ENCODE assay signal across 17 cellular contexts in the genomic region with DNA sequence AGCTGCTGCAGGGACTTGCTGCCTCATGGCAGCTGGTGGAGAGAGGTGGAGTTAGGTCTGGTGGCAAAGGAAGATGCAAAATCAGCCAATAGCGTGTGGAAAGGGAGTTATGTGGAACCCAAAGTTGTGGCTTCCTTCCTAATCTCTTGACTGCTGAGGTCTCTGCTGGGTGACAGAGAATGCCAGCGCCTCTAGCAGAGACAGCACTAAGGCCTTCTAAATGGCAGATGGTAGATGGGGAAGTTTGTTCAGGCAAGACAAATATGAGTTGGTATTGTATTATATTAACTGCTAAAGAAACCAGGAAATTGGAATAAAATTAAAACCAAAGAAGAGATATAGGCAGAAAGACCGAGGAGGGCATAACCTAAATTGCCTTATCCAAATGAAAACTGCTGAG.
DNase-seq lines count a peak whose midpoint lies in the region; ATAC-seq, FAIRE-seq and TF ChIP-seq lines count a peak whose summit lies in the region.
"Had no signal": no experiment of that assay in that cellular context is flagged by ENCODE, and none has a peak within 500 bp of the region (broad histone marks: within the 10 kb centered on the region; RNA-seq: fewer than 3 reads in every experiment).

No MANE protein-coding gene starts in this region.

- no peak overlapping the region for H3K23ac ChIP-seq in trophoblast cell (ENCODE audit: low read length)

- WGBS in trophoblast cell (ENCODE audit: extremely low coverage, insufficient coverage, insufficient read length): no CpG with 5 or more reads among the region's 3 CpGs

- H3F3A ChIP-seq in GM23338 (replicated peaks; ENCODE audit: low read depth): no peaks in the 10 kb centered on the region

- H2AFZ ChIP-seq in GM23338 (peak overlapping the region; percentile 29; the same call in 1 of the 2 replicates), trophoblast cell (ENCODE audit: insufficient read depth, low read length, poor library complexity) (no peak overlapping the region)

- H3K27me3 ChIP-seq in GM23338 (ENCODE audit: insufficient read depth): no peaks in the 10 kb centered on the region
- H3K27me3 ChIP-seq in trophoblast cell (ENCODE audit: insufficient read depth, low read length): no peaks in the 10 kb centered on the region
- H3K27me3 ChIP-seq: BE2C had no signal

- H3K4me3 Mint-ChIP-seq in GM23338 (no peak overlapping the region), glutamatergic neuron (ENCODE audit: unreplicated experiment) (no peak overlapping the region)
- H3K4me3 Mint-ChIP-seq: CD4-positive, alpha-beta memory T cell; HFFc6 had no signal

- no peak overlapping the region for H2BK5ac ChIP-seq in trophoblast cell (ENCODE audit: low read depth, low read length, poor library complexity)

- H3K4me1 Mint-ChIP-seq in GM23338: peaks cover 9% of the 10 kb centered on the region; the same call in 1 of the 3 replicates
- H3K4me1 Mint-ChIP-seq in glutamatergic neuron (ENCODE audit: low read depth, unreplicated experiment): peaks cover 15% of the 10 kb centered on the region
- H3K4me1 Mint-ChIP-seq: CD4-positive, alpha-beta memory T cell had no signal

- no peak overlapping the region for H3K9ac ChIP-seq in trophoblast cell (ENCODE audit: low read length)

- no peak overlapping the region for H3K4ac ChIP-seq in trophoblast cell (ENCODE audit: low read depth, low read length)

- no peak overlapping the region for H4K91ac ChIP-seq in trophoblast cell (ENCODE audit: low read depth, low read length)

- no peaks in the 10 kb centered on the region for H3K9me3 ChIP-seq in trophoblast cell (ENCODE audit: insufficient read depth, low read depth, low read length)
- H3K9me3 ChIP-seq: BE2C had no signal

- H3K79me2 ChIP-seq in GM23338 (replicated peaks; ENCODE audit: insufficient read depth) (no peaks in the 10 kb centered on the region), trophoblast cell (ENCODE audit: control insufficient read depth, insufficient read depth, low read length, poor library complexity) (no peaks in the 10 kb centered on the region)

- H3K36me3 Mint-ChIP-seq in GM23338 (ENCODE audit: low read depth) (peaks cover 8% of the 10 kb centered on the region; the same call in 2 of the 3 replicates), glutamatergic neuron (ENCODE audit: unreplicated experiment) (no peaks in the 10 kb centered on the region)
- H3K36me3 Mint-ChIP-seq: CD4-positive, alpha-beta memory T cell had no signal

- H3K4me1 ChIP-seq in GM23338 (ENCODE audit: insufficient read depth) (no peaks in the 10 kb centered on the region; the same call in 1 of the 2 replicates), trophoblast cell (ENCODE audit: control insufficient read depth in 1 of 2, insufficient read depth in 2 of 2, low read length in 2 of 2) (no peaks in the 10 kb centered on the region)
- H3K4me1 ChIP-seq: BE2C had no signal

- H3K27ac Mint-ChIP-seq in GM23338: peak overlapping the region; percentile 54
- H3K27ac Mint-ChIP-seq in glutamatergic neuron (ENCODE audit: unreplicated experiment): peak overlapping the region; percentile 22
- H3K27ac Mint-ChIP-seq: CD4-positive, alpha-beta memory T cell; HFFc6 had no signal

- no peak for TF ChIP-seq CTCF in GM23338 (conservative IDR thresholded peaks at IDR 0.05; ENCODE audit: low read depth in 2 of 2)
- no peak for TF ChIP-seq CTCF in glutamatergic neuron (IDR thresholded peaks at IDR 0.05; ENCODE audit: partially characterized antibody, unreplicated experiment)

- peak overlapping the region; percentile 3 for H2BK120ac ChIP-seq in trophoblast cell (ENCODE audit: insufficient read depth, low read length, poor library complexity)

- no peak overlapping the region for H3K14ac ChIP-seq in trophoblast cell (ENCODE audit: low read length)

- no peak overlapping the region for H4K8ac ChIP-seq in trophoblast cell (ENCODE audit: low read depth, low read length)

- H3K36me3 ChIP-seq in GM23338 (ENCODE audit: insufficient read depth): no peaks in the 10 kb centered on the region
- no peaks in the 10 kb centered on the region for H3K36me3 ChIP-seq in trophoblast cell (ENCODE audit: control insufficient read depth in 1 of 2, insufficient read depth in 2 of 2, low read length in 2 of 2)
- H3K36me3 ChIP-seq: BE2C had no signal

- H2AK5ac ChIP-seq in trophoblast cell (ENCODE audit: low read length): no peak overlapping the region

- H3K4me2 ChIP-seq in GM23338: no peak overlapping the region
- H3K4me2 ChIP-seq in trophoblast cell (ENCODE audit: low read length): no peak overlapping the region

- H3K4me3 ChIP-seq in GM23338 (no peak overlapping the region), trophoblast cell (ENCODE audit: low read depth, low read length) (no peak overlapping the region)

- no peaks in the 10 kb centered on the region for H3K27me3 Mint-ChIP-seq in GM23338 (ENCODE audit: insufficient read depth, low read depth, poor library complexity)
- no peaks in the 10 kb centered on the region for H3K27me3 Mint-ChIP-seq in glutamatergic neuron (ENCODE audit: unreplicated experiment)

- no peak for FAIRE-seq in frontal cortex (lab: Jason Lieb, UNC)
- FAIRE-seq: A204.1, GM12892 had no signal

- H4K12ac ChIP-seq in trophoblast cell (ENCODE audit: low read depth, low read length): no peak overlapping the region

- H4K20me1 ChIP-seq in GM23338 (replicated peaks; ENCODE audit: insufficient read depth): no peaks in the 10 kb centered on the region

- no peak overlapping the region for H3K18ac ChIP-seq in trophoblast cell (ENCODE audit: low read length)

- ATAC-seq in GM23338 (no peak), HG03139 (IDR thresholded peaks at IDR 0.05; ENCODE audit: unreplicated experiment) (no peak)

- no peak overlapping the region for H3K27ac ChIP-seq in GM23338 (ENCODE audit: low read depth)
- H3K27ac ChIP-seq in trophoblast cell (ENCODE audit: low read depth, low read length): no peak overlapping the region
- H3K27ac ChIP-seq: C4-2B, HL-60 had no signal

- no peak overlapping the region for H2BK12ac ChIP-seq in trophoblast cell (ENCODE audit: low read length)

- DNase-seq in GM23338 (ENCODE audit: low spot score) (no peak), MV-4-11 (lab: John Stamatoyannopoulos, UW) (peak; percentile 51), glutamatergic neuron (no peak), trophoblast cell (no peak), frontal cortex (ENCODE audit: low spot score in 2 of 2) (no peak), NCI-H1417 (lab: John Stamatoyannopoulos, UW) (no peak)
- DNase-seq: BE2C; CD4-positive, alpha-beta memory T cell; DND-41; GDM1; HCEC 1CT; HFFc6 had no signal

- H3K9me3 Mint-ChIP-seq in GM23338 (peaks cover 8% of the 10 kb centered on the region; the same call in 2 of the 3 replicates), glutamatergic neuron (ENCODE audit: unreplicated experiment) (peaks cover 7% of the 10 kb centered on the region)

- no peaks in the 10 kb centered on the region for H3K9me2 ChIP-seq in GM23338 (ENCODE audit: insufficient read depth)

- no peaks in the 10 kb centered on the region for H3K79me1 ChIP-seq in trophoblast cell (ENCODE audit: low read length)

TF ChIP-seq in GM23338, 12 proteins besides CTCF, POLR2A, EP300 and RAD21:
- TF ChIP-seq STAT1 (IDR thresholded peaks at IDR 0.05; ENCODE audit: unreplicated experiment): no peak
- TF ChIP-seq REST (IDR thresholded peaks at IDR 0.05; ENCODE audit: unreplicated experiment): no peak
